In the genomic region with DNA sequence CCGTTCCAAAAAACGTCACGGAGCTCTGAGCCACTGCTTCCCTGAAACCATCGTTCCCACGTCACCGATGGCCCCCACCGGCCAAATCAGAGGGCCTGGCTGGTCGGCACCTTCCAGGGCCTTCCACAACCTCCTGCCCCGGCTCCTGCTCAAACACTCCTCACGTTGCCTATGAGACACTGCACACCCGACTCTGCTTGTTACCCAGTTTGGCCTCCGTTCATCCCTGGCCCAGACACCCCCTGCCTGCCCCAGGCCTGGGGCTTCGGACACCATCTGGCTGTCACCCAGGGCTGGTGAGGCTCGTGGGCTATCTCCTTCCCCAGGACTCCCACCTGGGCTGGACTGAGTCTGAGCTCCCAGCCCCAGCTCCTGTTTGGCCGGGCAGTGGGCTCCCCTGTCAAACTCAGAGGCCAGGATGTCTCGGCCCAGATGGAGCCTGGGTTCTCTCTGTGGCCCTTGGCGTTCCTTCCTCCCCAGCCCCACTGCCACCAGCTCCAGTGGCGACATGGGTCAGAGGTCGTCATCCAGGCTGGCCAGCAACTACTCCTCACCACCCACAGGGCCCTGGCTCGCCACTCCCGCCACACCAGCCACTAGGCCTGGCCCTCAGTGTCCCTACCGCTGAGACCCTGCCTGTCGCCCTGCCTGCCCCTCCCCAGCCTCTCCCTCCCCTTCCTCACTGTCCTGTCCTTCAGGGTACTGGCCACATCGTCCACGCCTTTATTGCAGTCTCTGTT, we compare ENCODE assay signal across 24 cellular contexts. TPM values are rescaled to one million over a fixed set of nuclear protein-coding genes. Genes with fewer than 3 reads are reported as not detected.
"Had no signal": no experiment of that assay in that cellular context is flagged by ENCODE, and none has a peak within 500 bp of the region (broad histone marks: within the 10 kb centered on the region; RNA-seq: fewer than 3 reads in every experiment).

No MANE protein-coding gene starts in this region.

- ATAC-seq: activated CD4-positive, alpha-beta T cell treated with anti-CD3 and anti-CD28 coated beads for 36 hours; foreskin keratinocyte; natural killer cell had no signal

- H3K4me1 ChIP-seq: foreskin keratinocyte, pancreas, right lobe of liver, upper lobe of right lung had no signal

- H3K27me3 Mint-ChIP-seq: activated CD4-positive, alpha-beta memory T cell treated with anti-CD3 and anti-CD28 coated beads, Interleukin-2, amount 10 ng/mL, durations not matched to agents 7 days and 5 days; activated CD4-positive, alpha-beta T cell treated with anti-CD3 and anti-CD28 coated beads for 36 hours; activated CD8-positive, alpha-beta memory T cell treated with anti-CD3 and anti-CD28 coated beads, Interleukin-2, amount 10 ng/mL, durations not matched to agents 7 days and 5 days; activated naive CD8-positive, alpha-beta T cell treated with anti-CD3 and anti-CD28 coated beads, Interleukin-2, amount 10 ng/mL, durations not matched to agents 7 days and 5 days had no signal

- H3K4me3 Mint-ChIP-seq: activated CD4-positive, alpha-beta memory T cell treated with anti-CD3 and anti-CD28 coated beads, Interleukin-2, amount 10 ng/mL, durations not matched to agents 7 days and 5 days; activated CD4-positive, alpha-beta T cell treated with anti-CD3 and anti-CD28 coated beads for 36 hours; activated CD8-positive, alpha-beta memory T cell treated with anti-CD3 and anti-CD28 coated beads, Interleukin-2, amount 10 ng/mL, durations not matched to agents 7 days and 5 days; activated naive CD8-positive, alpha-beta T cell treated with anti-CD3 and anti-CD28 coated beads, Interleukin-2, amount 10 ng/mL, durations not matched to agents 7 days and 5 days; brain; endodermal cell; natural killer cell; stimulated activated naive B cell treated with anti-CD40 and anti-IgM and Interleukin-4, amounts not matched to agents 10 μg/mL and 1 μg/mL and 100 μg/mL, for 72 hours; WTC11 had no signal

- H3K4me1 Mint-ChIP-seq: activated CD4-positive, alpha-beta memory T cell treated with anti-CD3 and anti-CD28 coated beads, Interleukin-2, amount 10 ng/mL, durations not matched to agents 7 days and 5 days; activated CD4-positive, alpha-beta T cell treated with anti-CD3 and anti-CD28 coated beads for 36 hours; activated CD8-positive, alpha-beta memory T cell treated with anti-CD3 and anti-CD28 coated beads, Interleukin-2, amount 10 ng/mL, durations not matched to agents 7 days and 5 days; brain; endodermal cell; stimulated activated naive B cell treated with anti-CD40 and anti-IgM and Interleukin-4, amounts not matched to agents 10 μg/mL and 1 μg/mL and 100 μg/mL, for 72 hours; WTC11 had no signal

- H3K9me3 Mint-ChIP-seq: activated CD4-positive, alpha-beta memory T cell treated with anti-CD3 and anti-CD28 coated beads, Interleukin-2, amount 10 ng/mL, durations not matched to agents 7 days and 5 days; activated naive CD8-positive, alpha-beta T cell treated with anti-CD3 and anti-CD28 coated beads, Interleukin-2, amount 10 ng/mL, durations not matched to agents 7 days and 5 days; activated T-helper 2 cell treated with anti-CD3 and anti-CD28 coated beads, Interferon-gamma antibody, Interleukin-2, Interleukin-4, amounts not matched to agents 10 μg/mL and 5 μg/mL and 100 μg/mL, durations not matched to agents 14 hours and 24 hours and 36 hours; natural killer cell had no signal

- H3K27me3 ChIP-seq: neutrophil, pancreas, right lobe of liver, upper lobe of right lung had no signal

- H3K27ac ChIP-seq: foreskin keratinocyte, neutrophil, pancreas, right lobe of liver, upper lobe of right lung had no signal

- H3K27ac Mint-ChIP-seq: activated CD4-positive, alpha-beta memory T cell treated with anti-CD3 and anti-CD28 coated beads, Interleukin-2, amount 10 ng/mL, durations not matched to agents 7 days and 5 days; activated CD4-positive, alpha-beta T cell treated with anti-CD3 and anti-CD28 coated beads for 36 hours; activated CD8-positive, alpha-beta memory T cell treated with anti-CD3 and anti-CD28 coated beads, Interleukin-2, amount 10 ng/mL, durations not matched to agents 7 days and 5 days; activated naive CD8-positive, alpha-beta T cell treated with anti-CD3 and anti-CD28 coated beads, Interleukin-2, amount 10 ng/mL, durations not matched to agents 7 days and 5 days; activated T-helper 2 cell treated with anti-CD3 and anti-CD28 coated beads, Interferon-gamma antibody, Interleukin-2, Interleukin-4, amounts not matched to agents 10 μg/mL and 5 μg/mL and 100 μg/mL, durations not matched to agents 14 hours and 24 hours and 36 hours; endodermal cell; natural killer cell; stimulated activated naive B cell treated with anti-CD40 and anti-IgM and Interleukin-4, amounts not matched to agents 10 μg/mL and 1 μg/mL and 100 μg/mL, for 72 hours; WTC11 had no signal

- H3K9me3 ChIP-seq: neutrophil, pancreas, right lobe of liver, upper lobe of right lung had no signal

- H3K4me3 ChIP-seq: lung, pancreas, right lobe of liver, smooth muscle cell, upper lobe of right lung had no signal

- DNase-seq: activated CD4-positive, alpha-beta memory T cell treated with anti-CD3 and anti-CD28 coated beads, Interleukin-2, amount 10 ng/mL, durations not matched to agents 7 days and 5 days; activated CD4-positive, alpha-beta T cell treated with anti-CD3 and anti-CD28 coated beads for 36 hours; activated CD8-positive, alpha-beta memory T cell treated with anti-CD3 and anti-CD28 coated beads, Interleukin-2, amount 10 ng/mL, durations not matched to agents 7 days and 5 days; activated naive CD4-positive, alpha-beta T cell treated with Interleukin-2 at 50 U/mL for 16 hours; activated naive CD8-positive, alpha-beta T cell treated with anti-CD3 and anti-CD28 coated beads, Interleukin-2, amount 10 ng/mL, durations not matched to agents 7 days and 5 days; activated T-cell treated with anti-CD3 and anti-CD28 coated beads, Interleukin-2, amount 50 U/mL, for 1 hour; amygdala; caudate nucleus; endodermal cell; foreskin keratinocyte; glutamatergic neuron; hypothalamus; natural killer cell; stimulated activated naive B cell treated with anti-CD40 and anti-IgM and Interleukin-4, amounts not matched to agents 10 μg/mL and 1 μg/mL and 100 μg/mL, for 72 hours; upper lobe of right lung had no signal

- H3K4me2 ChIP-seq: smooth muscle cell had no signal

- H3K36me3 ChIP-seq: neutrophil, pancreas, right lobe of liver, upper lobe of right lung had no signal

- H3K36me3 Mint-ChIP-seq: activated CD8-positive, alpha-beta memory T cell treated with anti-CD3 and anti-CD28 coated beads, Interleukin-2, amount 10 ng/mL, durations not matched to agents 7 days and 5 days; activated naive CD8-positive, alpha-beta T cell treated with anti-CD3 and anti-CD28 coated beads, Interleukin-2, amount 10 ng/mL, durations not matched to agents 7 days and 5 days; natural killer cell had no signal

RNA-seq across cellular contexts. Expression of a gene that starts 17.7 kb away (rescaled TPM):
- total RNA-seq: activated CD4-positive, alpha-beta memory T cell treated with anti-CD3 and anti-CD28 coated beads, Interleukin-2, amount 10 ng/mL, durations not matched to agents 7 days and 5 days; activated CD8-positive, alpha-beta memory T cell treated with anti-CD3 and anti-CD28 coated beads, Interleukin-2, amount 10 ng/mL, durations not matched to agents 7 days and 5 days; activated naive CD8-positive, alpha-beta T cell treated with anti-CD3 and anti-CD28 coated beads, Interleukin-2, amount 10 ng/mL, durations not matched to agents 7 days and 5 days; natural killer cell; right lobe of liver; T-helper 2 cell treated with Interferon-gamma antibody and Interleukin-4, amounts not matched to agents 100 ng/mL and 5 ng/mL, for 36 hours; upper lobe of right lung had no signal
